ENCODE assay signal across 33 cellular contexts in the genomic region with DNA sequence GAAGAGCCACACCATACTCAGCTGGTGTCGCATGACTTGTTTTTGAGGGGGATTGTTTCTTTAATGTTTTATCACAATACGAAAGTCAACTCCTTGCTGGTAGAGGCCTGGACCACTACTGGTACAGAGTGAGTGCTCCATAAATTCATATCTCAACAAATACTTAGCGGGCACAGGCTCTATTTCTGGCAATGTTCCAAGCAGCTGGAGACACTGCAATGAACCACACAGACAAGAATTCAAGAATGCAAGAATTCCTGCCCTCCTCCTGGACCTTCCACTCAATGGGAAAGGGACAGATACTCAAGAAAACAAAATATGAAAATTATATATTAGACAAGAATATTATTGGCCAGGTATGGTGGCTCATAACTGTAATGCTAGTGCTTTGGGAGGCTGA. TPM values are rescaled to one million over a fixed set of nuclear protein-coding genes. Genes with fewer than 3 reads are reported as not detected.
"Had no signal": no experiment of that assay in that cellular context is flagged by ENCODE, and none has a peak within 500 bp of the region (broad histone marks: within the 10 kb centered on the region; RNA-seq: fewer than 3 reads in every experiment).

No MANE protein-coding gene starts in this region.

- H3K27ac ChIP-seq: brain microvascular endothelial cell, esophagus muscularis mucosa, foreskin keratinocyte, gastrocnemius medialis, heart left ventricle had no signal

- ATAC-seq: activated T-cell treated with anti-CD3 and anti-CD28 coated beads, Interleukin-2, amount 50 U/mL, for 72 hours; effector memory CD8-positive, alpha-beta T cell; foreskin keratinocyte; gastrocnemius medialis; heart left ventricle had no signal

- H3K9me3 ChIP-seq: esophagus muscularis mucosa, gastrocnemius medialis, heart left ventricle had no signal

- FAIRE-seq: astrocyte, colon had no signal

- DNase-seq: activated CD4-positive, alpha-beta memory T cell treated with anti-CD3 and anti-CD28 coated beads, Interleukin-2, amount 10 ng/mL, durations not matched to agents 7 days and 5 days; activated CD4-positive, alpha-beta T cell treated with anti-CD3 and anti-CD28 coated beads for 4 hours; activated CD4-positive, alpha-beta T cell treated with anti-CD3 and anti-CD28 coated beads, Interleukin-2, amount 10 ng/mL, durations not matched to agents 7 days and 5 days; activated CD4-positive, alpha-beta T cell treated with anti-CD3 and anti-CD28 coated beads, Interleukin-2, amount 50 U/mL, for 4 hours; activated CD4-positive, CD25-positive, alpha-beta regulatory T cell; activated CD4-positive, CD25-positive, alpha-beta regulatory T cell treated with anti-CD3 and anti-CD28 coated beads, Interleukin-2, amount 50 U/mL, for 72 hours; activated CD8-positive, alpha-beta memory T cell treated with anti-CD3 and anti-CD28 coated beads, Interleukin-2, amount 50 U/mL, for 48 hours; activated effector memory CD4-positive, alpha-beta T cell treated with Interleukin-2 at 50 U/mL for 16 hours; activated gamma-delta T cell treated with Interleukin-2 at 50 U/mL for 16 hours; activated naive CD4-positive, alpha-beta T cell treated with anti-CD3 and anti-CD28 coated beads, Interleukin-2, amount 50 U/mL, for 16 hours; activated naive CD4-positive, alpha-beta T cell treated with Interleukin-2 at 50 U/mL for 16 hours; activated T-cell treated with anti-CD3 and anti-CD28 coated beads for 4 hours; activated T-cell treated with anti-CD3 and anti-CD28 coated beads, Interleukin-2, amount 50 U/mL, for 24 hours; activated T-cell treated with anti-CD3 and anti-CD28 coated beads, Interleukin-2, amount 50 U/mL, for 72 hours; amniotic stem cell; anterior cingulate cortex; brain microvascular endothelial cell; cortex of kidney; dermis blood vessel endothelial cell; effector CD4-positive, alpha-beta T cell; effector memory CD8-positive, alpha-beta T cell; erythroblast; foreskin keratinocyte; gastrocnemius medialis; glutamatergic neuron; heart left ventricle; T-helper 2 cell had no signal

- H3K36me3 ChIP-seq: brain microvascular endothelial cell, esophagus muscularis mucosa, gastrocnemius medialis, heart left ventricle had no signal

- H3K4me3 ChIP-seq: esophagus muscularis mucosa, gastrocnemius medialis, heart left ventricle had no signal

RNA-seq across cellular contexts. Expression of gene FXYD7, which starts 6.4 kb away (rescaled TPM):
- total RNA-seq: astrocyte, bronchial epithelial cell, cardiac septum, dermis blood vessel endothelial cell had no signal
- polyA plus RNA-seq: heart left ventricle had no signal

RNA-seq across cellular contexts. Expression of gene FXYD1, which starts 10.8 kb away (rescaled TPM):
- total RNA-seq: bronchial epithelial cell; dermis blood vessel endothelial cell; T-helper 1 cell treated with Interleukin-12 subunit alpha and Interleukin-12 subunit beta and Interleukin-4 antibody, amounts not matched to agents 30 ng/mL and 1 ng/mL, for 36 hours had no signal

RNA-seq across cellular contexts. Expression of gene LGI4, which starts 14.6 kb away (rescaled TPM):
- total RNA-seq: bronchial epithelial cell, foreskin keratinocyte had no signal

RNA-seq across cellular contexts. Expression of gene FXYD3, which starts 33.8 kb away (rescaled TPM):
- total RNA-seq: activated CD4-positive, alpha-beta memory T cell treated with anti-CD3 and anti-CD28 coated beads, Interleukin-2, amount 10 ng/mL, durations not matched to agents 7 days and 5 days; activated CD4-positive, alpha-beta T cell treated with anti-CD3 and anti-CD28 coated beads, Interleukin-2, amount 10 ng/mL, durations not matched to agents 7 days and 5 days; activated T-cell treated with anti-CD3 and anti-CD28 coated beads, Interleukin-2, amount 50 U/mL, for 72 hours; astrocyte; cardiac septum; T-helper 1 cell treated with Interleukin-12 subunit alpha and Interleukin-12 subunit beta and Interleukin-4 antibody, amounts not matched to agents 30 ng/mL and 1 ng/mL, for 36 hours had no signal
